12 cellular contexts compared by ENCODE assay signal in the genomic region with DNA sequence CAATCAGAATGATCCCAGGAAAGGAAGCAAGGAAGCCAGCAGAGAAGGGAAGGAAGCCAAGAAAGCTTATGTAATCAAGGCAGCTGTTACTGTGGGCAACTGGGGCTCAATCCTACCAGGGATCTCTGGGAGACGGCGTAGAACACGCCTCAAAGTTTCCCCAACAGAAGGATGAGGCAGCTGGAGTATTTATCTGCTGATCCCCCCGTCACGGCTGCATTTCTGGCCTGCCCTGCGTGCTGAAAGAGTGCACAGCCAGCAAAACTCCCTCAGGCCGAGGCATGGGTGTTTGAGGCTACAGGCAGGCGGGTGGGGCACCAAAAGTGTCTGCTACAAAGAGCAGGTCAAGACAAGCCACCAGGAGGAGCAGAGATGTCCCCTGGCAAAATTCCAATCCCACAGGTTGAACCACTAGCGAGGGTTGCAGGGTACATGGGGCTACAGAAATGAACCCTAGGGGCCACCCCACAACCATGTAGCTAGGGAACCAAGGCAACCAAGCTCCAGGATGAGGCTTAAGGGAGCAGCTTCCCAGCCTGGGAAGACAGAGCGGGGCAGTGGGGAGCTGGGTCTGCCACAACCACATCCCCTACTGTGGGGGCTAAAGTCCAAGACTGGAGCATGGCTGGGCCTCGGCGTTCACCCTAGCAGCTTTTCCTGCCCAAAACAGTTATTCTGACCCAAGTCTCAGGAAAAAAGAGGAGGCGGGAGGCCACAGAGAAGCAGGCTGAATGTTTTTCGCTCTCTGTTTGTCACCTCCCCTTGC.
DNase-seq lines count a peak whose midpoint lies in the region; ATAC-seq and TF ChIP-seq lines count a peak whose summit lies in the region.
"Had no signal": no experiment of that assay in that cellular context is flagged by ENCODE, and none has a peak within 500 bp of the region (broad histone marks: within the 10 kb centered on the region; RNA-seq: fewer than 3 reads in every experiment).

No MANE protein-coding gene starts in this region.

- H3K9me3 Mint-ChIP-seq in nephron = peaks cover 12% of the 10 kb centered on the region
- peaks cover 0 to 3% of the 10 kb centered on the region in 2 donors for H3K9me3 Mint-ChIP-seq in activated naive CD4-positive, alpha-beta T cell treated with anti-CD3 and anti-CD28 coated beads, Interleukin-2, amount 50 U/mL, for 72 hours
- H3K9me3 Mint-ChIP-seq: activated CD8-positive, alpha-beta T cell treated with anti-CD3 and anti-CD28 coated beads for 36 hours had no signal

- no peak for ATAC-seq in activated naive CD4-positive, alpha-beta T cell treated with anti-CD3 and anti-CD28 coated beads, Interleukin-2, amount 50 U/mL, for 72 hours
- no peak for ATAC-seq in HG03039 (IDR thresholded peaks at IDR 0.05; ENCODE audit: unreplicated experiment)
- ATAC-seq: activated CD8-positive, alpha-beta T cell treated with anti-CD3 and anti-CD28 coated beads for 36 hours had no signal

- peaks cover 12% of the 10 kb centered on the region for H3K27me3 Mint-ChIP-seq in nephron (ENCODE audit: low read depth)
- H3K27me3 Mint-ChIP-seq: activated CD8-positive, alpha-beta T cell treated with anti-CD3 and anti-CD28 coated beads for 36 hours had no signal

- peaks cover 26% of the 10 kb centered on the region for H3K4me1 Mint-ChIP-seq in nephron

- no peak overlapping the region for H3K4me3 ChIP-seq in choroid plexus epithelial cell (ENCODE audit: low read depth, low read length)
- H3K4me3 ChIP-seq: upper lobe of left lung had no signal

- peak; percentile 94 for DNase-seq in DMS 273 (lab: John Stamatoyannopoulos, UW; ENCODE audit: unreplicated experiment)
- peak; percentile 46 for DNase-seq in NCI-H1694 (lab: John Stamatoyannopoulos, UW)
- DNase-seq in choroid plexus epithelial cell (ENCODE audit: low read depth) = peak; percentile 16
- no peak for DNase-seq in NCI-H2227 treated with DMSO at 0.1 percent for 48 hours (lab: John Stamatoyannopoulos, UW)
- DNase-seq in activated naive CD4-positive, alpha-beta T cell treated with anti-CD3 and anti-CD28 coated beads, Interleukin-2, amount 50 U/mL, for 72 hours (ENCODE audit: low spot score in 2 of 2) = no peak
- no peak for DNase-seq in NCI-H146 (lab: John Stamatoyannopoulos, UW)
- DNase-seq: activated CD8-positive, alpha-beta T cell treated with anti-CD3 and anti-CD28 coated beads for 36 hours; NCI-H1417; upper lobe of left lung had no signal

- TF ChIP-seq CTCF in choroid plexus epithelial cell (conservative IDR thresholded peaks at IDR 0.05; ENCODE audit: low read depth, low read length) = no peak
- no peak for TF ChIP-seq CTCF in nephron (IDR thresholded peaks at IDR 0.05; ENCODE audit: unreplicated experiment in 3 of 3)

- H3K4me3 Mint-ChIP-seq in nephron = peak overlapping the region in 1 of 3 experiments; percentile 32
- H3K4me3 Mint-ChIP-seq: activated CD8-positive, alpha-beta T cell treated with anti-CD3 and anti-CD28 coated beads for 36 hours had no signal

- H3K27ac Mint-ChIP-seq in nephron = peak overlapping the region; percentile 35 to 89 (median 59)
- H3K27ac Mint-ChIP-seq in activated naive CD4-positive, alpha-beta T cell treated with anti-CD3 and anti-CD28 coated beads, Interleukin-2, amount 50 U/mL, for 72 hours = no peak overlapping the region
- H3K27ac Mint-ChIP-seq: activated CD8-positive, alpha-beta T cell treated with anti-CD3 and anti-CD28 coated beads for 36 hours had no signal

- H3K36me3 Mint-ChIP-seq in nephron (ENCODE audit: low read depth) = no peaks in the 10 kb centered on the region
- no peaks in the 10 kb centered on the region for H3K36me3 Mint-ChIP-seq in activated naive CD4-positive, alpha-beta T cell treated with anti-CD3 and anti-CD28 coated beads, Interleukin-2, amount 50 U/mL, for 72 hours
- H3K36me3 Mint-ChIP-seq: brain had no signal

Comparison
In these comparisons a context has a peak if more than half of its experiments do, and no peak if none do; other contexts are left out.
1. DNase-seq: peak in DMS 273 (single experiment), NCI-H1694 (single experiment) and choroid plexus epithelial cell (single experiment); none in NCI-H2227 treated with DMSO at 0.1 percent for 48 hours (single experiment), activated naive CD4-positive, alpha-beta T cell treated with anti-CD3 and anti-CD28 coated beads, Interleukin-2, amount 50 U/mL, for 72 hours (0 of 2) and NCI-H146 (single experiment).
2. H3K27ac Mint-ChIP-seq: peak in nephron (3 of 3); none in activated naive CD4-positive, alpha-beta T cell treated with anti-CD3 and anti-CD28 coated beads, Interleukin-2, amount 50 U/mL, for 72 hours (0 of 2).